1 cellular context compared by ENCODE assay signal in genomic region chr1:160209656-160210046, GRCh38.
A peak's percentile ranks its signal among the peaks of the same experiment; 100 is the strongest.
TF ChIP-seq lines count a peak whose summit lies in the region.

No MANE protein-coding gene starts in this region.

TF ChIP-seq in K562, 482 proteins besides CTCF, POLR2A, EP300 and RAD21:
- TF ChIP-seq VEZF1 (CRISPR knock-in tag; IDR thresholded peaks at IDR 0.05) (peak; percentile 46), CREM (IDR thresholded peaks at IDR 0.05; ENCODE audit: low read depth) (no peak)
